ENCODE assay signal across 22 cellular contexts in genomic region chr20:16201191-16201590, GRCh38.
DNase-seq lines count a peak whose midpoint lies in the region; ATAC-seq and TF ChIP-seq lines count a peak whose summit lies in the region.
"Had no signal": no experiment of that assay in that cellular context is flagged by ENCODE, and none has a peak within 500 bp of the region (broad histone marks: within the 10 kb centered on the region; RNA-seq: fewer than 3 reads in every experiment).

No MANE protein-coding gene starts in this region.

- DNase-seq in SHP77 (lab: John Stamatoyannopoulos, UW), result peak; percentile 6 to 15
- DNase-seq in SHP77 treated with DMSO at 0.1 percent for 48 hours (lab: John Stamatoyannopoulos, UW), result no peak
- DNase-seq in Kasumi-1 (lab: John Stamatoyannopoulos, UW), result peak; percentile 2 to 24
- peak; percentile 4 for DNase-seq in RPMI8226
- no peak for DNase-seq in neuronal stem cell (ENCODE audit: low spot score)
- DNase-seq in WTC11 (ENCODE audit: low spot score), result no peak
- DNase-seq in Karpas-422, result no peak
- DNase-seq in effector memory CD8-positive, alpha-beta T cell, result no peak
- DNase-seq: AML-193; CD4-positive, alpha-beta memory T cell; COR-L47; DMS53; GOT3; NCI-H1092 treated with DMSO at 0.1 percent for 48 hours; NCI-H1436 treated with DMSO at 0.1 percent for 48 hours; NCI-H187 treated with DMSO at 0.1 percent for 48 hours; NCI-H446; OCI-M1; T-cell had no signal

- no peaks in the 10 kb centered on the region for H3K9me2 ChIP-seq in Karpas-422 (replicated peaks; ENCODE audit: insufficient read depth, low read length)

- no peak overlapping the region for H3K4me3 ChIP-seq in neuronal stem cell (ENCODE audit: low read length in 2 of 2)
- no peak overlapping the region for H3K4me3 ChIP-seq in Karpas-422 (ENCODE audit: low read length)
- H3K4me3 ChIP-seq: BLaER1 treated with 17β-estradiol and CSF1 and Interleukin-3, amounts not matched to agents 10 nM and 100 nM; SJSA1 had no signal

- no peak overlapping the region for H2BK15ac ChIP-seq in neuronal stem cell (ENCODE audit: low read length)

- no peak overlapping the region for H3K27ac Mint-ChIP-seq in WTC11
- H3K27ac Mint-ChIP-seq in effector memory CD8-positive, alpha-beta T cell, result no peak overlapping the region
- H3K27ac Mint-ChIP-seq: CD4-positive, alpha-beta memory T cell; T-cell had no signal

- no peak overlapping the region for H3K4me2 ChIP-seq in neuronal stem cell (ENCODE audit: insufficient read depth, low read length, poor library complexity, severe bottlenecking)
- no peak overlapping the region for H3K4me2 ChIP-seq in Karpas-422 (ENCODE audit: low read depth, low read length, poor library complexity, severe bottlenecking)
- H3K4me2 ChIP-seq: BLaER1 treated with 17β-estradiol and CSF1 and Interleukin-3, amounts not matched to agents 10 nM and 100 nM had no signal

- H2BK120ac ChIP-seq in neuronal stem cell (ENCODE audit: low read depth, low read length), result no peak overlapping the region

- no peak overlapping the region for H3K23ac ChIP-seq in neuronal stem cell (ENCODE audit: low read depth, low read length, poor library complexity)

- H3K9me3 ChIP-seq in neuronal stem cell (replicated peaks in 1 of 2; ENCODE audit: control insufficient read depth in 2 of 2, insufficient read depth in 1 of 2, low read depth in 1 of 2, low read length in 2 of 2) (peaks cover 0 to 6% of the 10 kb centered on the region in 2 donors), Karpas-422 (ENCODE audit: low read length) (no peaks in the 10 kb centered on the region)
- H3K9me3 ChIP-seq: SJSA1 had no signal

- H3K36me3 ChIP-seq in neuronal stem cell (replicated peaks in 1 of 2; ENCODE audit: control insufficient read depth in 2 of 2, insufficient read depth in 2 of 2, low read length in 2 of 2) (no peaks in the 10 kb centered on the region), Karpas-422 (ENCODE audit: insufficient read depth, low read length) (no peaks in the 10 kb centered on the region)
- H3K36me3 ChIP-seq: BLaER1 treated with 17β-estradiol and CSF1 and Interleukin-3, amounts not matched to agents 10 nM and 100 nM; SJSA1 had no signal

- H3K27me3 Mint-ChIP-seq in WTC11 (ENCODE audit: low read depth), result no peaks in the 10 kb centered on the region
- no peaks in the 10 kb centered on the region for H3K27me3 Mint-ChIP-seq in effector memory CD8-positive, alpha-beta T cell
- H3K27me3 Mint-ChIP-seq: T-cell had no signal

- no peaks in the 10 kb centered on the region for H4K20me1 ChIP-seq in Karpas-422 (ENCODE audit: insufficient read depth, low read depth, low read length)
- H4K20me1 ChIP-seq: BLaER1 treated with 17β-estradiol and CSF1 and Interleukin-3, amounts not matched to agents 10 nM and 100 nM had no signal

- no peak overlapping the region for H3K4me3 Mint-ChIP-seq in WTC11
- no peak overlapping the region for H3K4me3 Mint-ChIP-seq in effector memory CD8-positive, alpha-beta T cell
- H3K4me3 Mint-ChIP-seq: CD4-positive, alpha-beta memory T cell; T-cell had no signal

- no peaks in the 10 kb centered on the region for H3K27me3 ChIP-seq in neuronal stem cell (ENCODE audit: control insufficient read depth in 3 of 3, insufficient read depth in 3 of 3, low read depth in 1 of 3, low read length in 3 of 3)
- H3K27me3 ChIP-seq in Karpas-422 (ENCODE audit: low read length), result no peaks in the 10 kb centered on the region
- H3K27me3 ChIP-seq: BLaER1 treated with 17β-estradiol and CSF1 and Interleukin-3, amounts not matched to agents 10 nM and 100 nM; SJSA1 had no signal

- H3K27ac ChIP-seq in neuronal stem cell (replicated peaks; ENCODE audit: low read length), result no peak overlapping the region
- no peak overlapping the region for H3K27ac ChIP-seq in Karpas-422 (ENCODE audit: low read length)
- H3K27ac ChIP-seq: BLaER1 treated with 17β-estradiol and CSF1 and Interleukin-3, amounts not matched to agents 10 nM and 100 nM; HL-60; SJSA1 had no signal

- no peak overlapping the region for H4K91ac ChIP-seq in neuronal stem cell (ENCODE audit: low read depth, low read length, poor library complexity)

- H3K4me1 ChIP-seq in neuronal stem cell (ENCODE audit: control insufficient read depth in 2 of 2, insufficient read depth in 1 of 2, low read depth in 1 of 2, low read length in 2 of 2) (peaks cover 0 to 12% of the 10 kb centered on the region in 2 donors), Karpas-422 (ENCODE audit: low read length) (peaks cover 11% of the 10 kb centered on the region)
- H3K4me1 ChIP-seq: BLaER1 treated with 17β-estradiol and CSF1 and Interleukin-3, amounts not matched to agents 10 nM and 100 nM had no signal

- H3K9ac ChIP-seq in neuronal stem cell (ENCODE audit: low read depth, low read length, poor library complexity) (no peak overlapping the region), Karpas-422 (ENCODE audit: low read length) (no peak overlapping the region)
- H3K9ac ChIP-seq: BLaER1 treated with 17β-estradiol and CSF1 and Interleukin-3, amounts not matched to agents 10 nM and 100 nM had no signal

- TF ChIP-seq CTCF in WTC11 (IDR thresholded peaks at IDR 0.05), result no peak

- WGBS in neuronal stem cell (ENCODE audit: extremely low coverage in 2 of 2, insufficient read length in 2 of 2, insufficient replicate concordance in 1 of 2), 2 donors, result no CpG with 5 or more reads among the region's 4 CpGs

- ATAC-seq in WTC11, result no peak
- no peak for ATAC-seq in effector memory CD8-positive, alpha-beta T cell (replicated peaks)
- ATAC-seq: T-cell had no signal

- no peaks in the 10 kb centered on the region for H3K79me2 ChIP-seq in Karpas-422 (ENCODE audit: low read length)

- no peak overlapping the region for H2AK5ac ChIP-seq in neuronal stem cell (ENCODE audit: low read depth, low read length)

- H3K18ac ChIP-seq in neuronal stem cell (ENCODE audit: low read length), result no peak overlapping the region

- CTCF ChIA-PET in WTC11 (lab: Charles Lee), result no interaction called here

- H3K79me1 ChIP-seq in neuronal stem cell (ENCODE audit: low read depth, low read length), result no peaks in the 10 kb centered on the region

- H3K9me3 Mint-ChIP-seq in WTC11, result peaks cover 18% of the 10 kb centered on the region
- peaks cover 2 to 7% of the 10 kb centered on the region in 2 donors for H3K9me3 Mint-ChIP-seq in effector memory CD8-positive, alpha-beta T cell

- no peak overlapping the region for H2BK12ac ChIP-seq in neuronal stem cell (ENCODE audit: low read length)

- H2AFZ ChIP-seq in neuronal stem cell (ENCODE audit: low read length) (peak overlapping the region; percentile 19), Karpas-422 (ENCODE audit: low read length) (no peak overlapping the region)

- no peaks in the 10 kb centered on the region for H3K4me1 Mint-ChIP-seq in WTC11
- H3K4me1 Mint-ChIP-seq in effector memory CD8-positive, alpha-beta T cell (ENCODE audit: low read depth in 2 of 2), result no peaks in the 10 kb centered on the region
- H3K4me1 Mint-ChIP-seq: CD4-positive, alpha-beta memory T cell; T-cell had no signal

- no peaks in the 10 kb centered on the region for H3K36me3 Mint-ChIP-seq in WTC11
- H3K36me3 Mint-ChIP-seq in effector memory CD8-positive, alpha-beta T cell (ENCODE audit: insufficient read depth), result peaks cover 2% of the 10 kb centered on the region
- H3K36me3 Mint-ChIP-seq: CD4-positive, alpha-beta memory T cell; T-cell had no signal

- no peak overlapping the region for H2BK5ac ChIP-seq in neuronal stem cell (ENCODE audit: low read length)

- H4K8ac ChIP-seq in neuronal stem cell (ENCODE audit: low read depth, low read length), result no peak overlapping the region

- POLR2A ChIA-PET in WTC11 (lab: Charles Lee), result no interaction called here

- H3K4ac ChIP-seq in neuronal stem cell (ENCODE audit: low read length), result no peak overlapping the region

- no peak overlapping the region for H3K14ac ChIP-seq in neuronal stem cell (ENCODE audit: low read length)

TF ChIP-seq in WTC11, 78 proteins besides CTCF, POLR2A, EP300 and RAD21:
- TF ChIP-seq, protein P1, sequence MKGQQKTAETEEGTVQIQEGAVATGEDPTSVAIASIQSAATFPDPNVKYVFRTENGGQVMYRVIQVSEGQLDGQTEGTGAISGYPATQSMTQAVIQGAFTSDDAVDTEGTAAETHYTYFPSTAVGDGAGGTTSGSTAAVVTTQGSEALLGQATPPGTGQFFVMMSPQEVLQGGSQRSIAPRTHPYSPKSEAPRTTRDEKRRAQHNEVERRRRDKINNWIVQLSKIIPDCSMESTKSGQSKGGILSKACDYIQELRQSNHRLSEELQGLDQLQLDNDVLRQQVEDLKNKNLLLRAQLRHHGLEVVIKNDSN (CRISPR knock-in tag; IDR thresholded peaks at IDR 0.05), result no peak
TF ChIP-seq in WTC11: peak in this region for 0.

Comparison
In these comparisons a context has a peak if more than half of its experiments do, and no peak if none do; other contexts are left out.
1. DNase-seq: peak in SHP77 (2 of 2), Kasumi-1 (2 of 2) and RPMI8226 (single experiment); none in SHP77 treated with DMSO at 0.1 percent for 48 hours (single experiment), neuronal stem cell (single experiment), WTC11 (single experiment), Karpas-422 (single experiment) and effector memory CD8-positive, alpha-beta T cell (0 of 3).